In genomic region chr21:27739187-27739586, GRCh38 we compare ENCODE assay signal across 29 cellular contexts.
"Had no signal": no experiment of that assay in that cellular context is flagged by ENCODE, and none has a peak within 500 bp of the region (broad histone marks: within the 10 kb centered on the region; RNA-seq: fewer than 3 reads in every experiment).

No MANE protein-coding gene starts in this region.

- H3K4me1 ChIP-seq: adrenal gland, body of pancreas, esophagus squamous epithelium had no signal

- H3K27ac ChIP-seq: adrenal gland, body of pancreas, esophagus squamous epithelium had no signal

- H3K9me3 ChIP-seq: adrenal gland, body of pancreas, esophagus squamous epithelium had no signal

- H3K36me3 ChIP-seq: adrenal gland, esophagus squamous epithelium had no signal

- H3K4me3 ChIP-seq: adrenal gland, body of pancreas, esophagus squamous epithelium had no signal

- DNase-seq: activated CD4-positive, alpha-beta memory T cell treated with anti-CD3 and anti-CD28 coated beads for 36 hours; activated CD4-positive, alpha-beta T cell treated with anti-CD3 and anti-CD28 coated beads for 36 hours; activated CD4-positive, alpha-beta T cell treated with anti-CD3 and anti-CD28 coated beads, Interleukin-2, amount 10 ng/mL, durations not matched to agents 24 days and 14 days; activated CD4-positive, CD25-positive, alpha-beta regulatory T cell; activated CD4-positive, CD25-positive, alpha-beta regulatory T cell treated with anti-CD3 and anti-CD28 coated beads, Interleukin-2, amount 50 U/mL, for 72 hours; activated CD8-positive, alpha-beta memory T cell treated with anti-CD3 and anti-CD28 coated beads, Interleukin-2, amount 10 ng/mL, durations not matched to agents 7 days and 5 days; activated CD8-positive, alpha-beta memory T cell treated with anti-CD3 and anti-CD28 coated beads, Interleukin-2, amount 50 U/mL, for 4 hours; activated CD8-positive, alpha-beta T cell treated with anti-CD3 and anti-CD28 coated beads, Interleukin-2, amount 10 ng/mL, durations not matched to agents 7 days and 5 days; activated effector memory CD4-positive, alpha-beta T cell treated with anti-CD3 and anti-CD28 coated beads, Interleukin-2, amount 50 U/mL, for 16 hours; activated naive CD4-positive, alpha-beta T cell treated with anti-CD3 and anti-CD28 coated beads for 36 hours; activated naive CD8-positive, alpha-beta T cell treated with anti-CD3 and anti-CD28 coated beads for 36 hours; activated naive CD8-positive, alpha-beta T cell treated with anti-CD3 and anti-CD28 coated beads, Interleukin-2, amount 50 U/mL, for 24 hours; activated T-cell treated with anti-CD3 and anti-CD28 coated beads, Interleukin-2, amount 50 U/mL, for 1 hour; activated T-cell treated with anti-CD3 and anti-CD28 coated beads, Interleukin-2, amount 50 U/mL, for 48 hours; adrenal gland; amygdala; aorta; body of pancreas; caudate nucleus; cortex of kidney; dermis blood vessel endothelial cell; effector CD4-positive, alpha-beta T cell; effector memory CD8-positive, alpha-beta T cell; erythroblast; esophagus squamous epithelium; foreskin melanocyte; head of caudate nucleus; T-cell; T1000 had no signal

- ATAC-seq: activated CD4-positive, alpha-beta T cell treated with anti-CD3 and anti-CD28 coated beads for 36 hours; activated CD8-positive, alpha-beta memory T cell treated with anti-CD3 and anti-CD28 coated beads, Interleukin-2, amount 10 ng/mL, durations not matched to agents 7 days and 5 days; activated CD8-positive, alpha-beta T cell treated with anti-CD3 and anti-CD28 coated beads, Interleukin-2, amount 10 ng/mL, durations not matched to agents 7 days and 5 days; activated naive CD8-positive, alpha-beta T cell treated with anti-CD3 and anti-CD28 coated beads, Interleukin-2, amount 50 U/mL, for 24 hours; body of pancreas; effector memory CD8-positive, alpha-beta T cell; T-cell had no signal

- H3K27me3 ChIP-seq: adrenal gland, body of pancreas, esophagus squamous epithelium had no signal
